1 cellular context compared by ENCODE assay signal in the genomic region with DNA sequence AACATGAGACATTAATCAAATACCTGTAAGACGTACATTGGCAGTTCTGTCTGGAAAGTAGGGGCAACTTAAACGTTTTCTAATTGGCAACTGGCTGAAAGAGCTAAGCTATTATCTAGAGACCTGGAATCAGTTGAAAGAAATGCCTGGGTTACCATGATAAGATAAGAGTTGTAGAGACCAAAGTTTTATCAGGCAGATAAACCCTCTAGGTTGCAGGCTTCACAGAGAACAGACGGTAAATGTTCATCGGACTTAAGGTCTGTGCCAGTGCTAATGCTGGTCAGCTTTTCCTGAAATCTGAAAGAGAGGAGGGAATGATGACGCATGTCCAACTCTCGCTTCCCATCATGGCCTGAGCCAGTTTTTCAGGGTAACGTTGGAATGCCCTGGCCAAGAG.
TF ChIP-seq lines count a peak whose summit lies in the region.

No MANE protein-coding gene starts in this region.

TF ChIP-seq in K562, 482 proteins besides CTCF, POLR2A, EP300 and RAD21:
- TF ChIP-seq CBFA2T2 (conservative IDR thresholded peaks at IDR 0.05) (peak; percentile 30; the same call in 1 of the 2 replicates), CBFA2T3 (IDR thresholded peaks at IDR 0.05) (peak; percentile 67), MED1 (CRISPR knock-in tag; IDR thresholded peaks at IDR 0.05; ENCODE audit: borderline replicate concordance) (no peak), SOX6 (IDR thresholded peaks at IDR 0.05) (peak; percentile 64), LARP7 (IDR thresholded peaks at IDR 0.05) (no peak), CCNT2 (IDR thresholded peaks at IDR 0.05; ENCODE audit: borderline replicate concordance, extremely low read depth, insufficient read length, low read depth, low read length) (peak; percentile 37), ZFP30 (CRISPR knock-in tag; IDR thresholded peaks at IDR 0.05; ENCODE audit: borderline replicate concordance) (no peak), GTF2A2 (tag; IDR thresholded peaks at IDR 0.05) (no peak), POLR2H (tag; IDR thresholded peaks at IDR 0.05; ENCODE audit: low read depth) (no peak), ZNF76 (CRISPR knock-in tag; IDR thresholded peaks at IDR 0.05; ENCODE audit: borderline replicate concordance) (no peak), CHAMP1 (IDR thresholded peaks at IDR 0.05) (no peak), ZNF436 (CRISPR knock-in tag; IDR thresholded peaks at IDR 0.05) (no peak), NCOR1 (IDR thresholded peaks at IDR 0.05) (no peak), RBFOX2 (IDR thresholded peaks at IDR 0.05; ENCODE audit: low read depth, low read length) (no peak), RBM39 (optimal IDR thresholded peaks at IDR 0.05; ENCODE audit: low read depth, low read length) (no peak), RCOR1 (IDR thresholded peaks at IDR 0.05; ENCODE audit: borderline replicate concordance in 1 of 2, low read depth in 2 of 2, low read length in 2 of 2) (peak in 1 of 2 experiments; percentile 63; a peak in 2 of 4 replicates), ZNF655 (CRISPR knock-in tag; IDR thresholded peaks at IDR 0.05) (no peak), DPF2 (IDR thresholded peaks at IDR 0.05) (0 out of 2 replicates have a peak, but pooled peaks have one; percentile 21), JUND (IDR thresholded peaks at IDR 0.05; ENCODE audit: borderline replicate concordance, low read depth, low read length) (peak; percentile 1; the same call in 1 of the 2 replicates), JUND (tag; IDR thresholded peaks at IDR 0.05; ENCODE audit: borderline replicate concordance, low read depth, low read length) (no peak), CTBP1 (IDR thresholded peaks at IDR 0.05; ENCODE audit: borderline replicate concordance) (peak; percentile 41; the same call in 1 of the 2 replicates), HES1 (IDR thresholded peaks at IDR 0.05; ENCODE audit: low read depth) (0 out of 2 replicates have a peak, but pooled peaks have one; percentile 22), TCF7L2 (IDR thresholded peaks at IDR 0.05; ENCODE audit: low read depth, low read length) (no peak), E2F3 (CRISPR knock-in tag; IDR thresholded peaks at IDR 0.05) (no peak), ZEB2 (IDR thresholded peaks at IDR 0.05) (0 out of 2 replicates have a peak, but pooled peaks have one; percentile 23), MLX (CRISPR knock-in tag; conservative IDR thresholded peaks at IDR 0.05) (no peak), PPARD (CRISPR knock-in tag; IDR thresholded peaks at IDR 0.05) (no peak), ZKSCAN8 (CRISPR knock-in tag; IDR thresholded peaks at IDR 0.05) (no peak), SMARCE1 (IDR thresholded peaks at IDR 0.05) (peak; percentile 75; the same call in 1 of the 2 replicates), ARHGAP35 (IDR thresholded peaks at IDR 0.05; ENCODE audit: partially characterized antibody) (no peak), TEAD4 (IDR thresholded peaks at IDR 0.05; ENCODE audit: low read length) (peak; percentile 72), TEAD4 (CRISPR knock-in tag; IDR thresholded peaks at IDR 0.05; ENCODE audit: borderline replicate concordance) (no peak), ZNF263 (CRISPR knock-in tag; IDR thresholded peaks at IDR 0.05; ENCODE audit: borderline replicate concordance) (no peak), ZNF511 (CRISPR knock-in tag; IDR thresholded peaks at IDR 0.05) (no peak), CLOCK (CRISPR knock-in tag; IDR thresholded peaks at IDR 0.05; ENCODE audit: borderline replicate concordance) (no peak), MEIS2 (IDR thresholded peaks at IDR 0.05; ENCODE audit: partially characterized antibody) (peak; percentile 25), ZNF75A (CRISPR knock-in tag; IDR thresholded peaks at IDR 0.05) (no peak), KLF16 (IDR thresholded peaks at IDR 0.05) (peak; percentile 58; the same call in 1 of the 2 replicates), GMEB1 (CRISPR knock-in tag; IDR thresholded peaks at IDR 0.05) (no peak), JUNB (CRISPR knock-in tag; conservative IDR thresholded peaks at IDR 0.05) (no peak), KAT8 (IDR thresholded peaks at IDR 0.05; ENCODE audit: low read depth) (no peak), HSF4 (CRISPR knock-in tag; IDR thresholded peaks at IDR 0.05; ENCODE audit: borderline replicate concordance) (no peak), HIVEP1 (CRISPR knock-in tag; IDR thresholded peaks at IDR 0.05) (no peak), TAL1 (IDR thresholded peaks at IDR 0.05) (peak; percentile 65), FOXM1 (IDR thresholded peaks at IDR 0.05; ENCODE audit: low read depth) (peak; percentile 18; the same call in 1 of the 2 replicates), FOXM1 (CRISPR knock-in tag; IDR thresholded peaks at IDR 0.05; ENCODE audit: low read depth) (no peak), NR2C1 (IDR thresholded peaks at IDR 0.05) (no peak), NR2C1 (tag; IDR thresholded peaks at IDR 0.05) (no peak), CBX3 (IDR thresholded peaks at IDR 0.05; ENCODE audit: borderline replicate concordance in 1 of 2, low read length in 2 of 2) (no peak), ZNF121 (CRISPR knock-in tag; conservative IDR thresholded peaks at IDR 0.05) (no peak), LCOR (CRISPR knock-in tag; IDR thresholded peaks at IDR 0.05) (no peak), YBX1 (IDR thresholded peaks at IDR 0.05) (no peak), ARID1B (IDR thresholded peaks at IDR 0.05) (peak; percentile 82)
- TF ChIP-seq, protein P1, sequence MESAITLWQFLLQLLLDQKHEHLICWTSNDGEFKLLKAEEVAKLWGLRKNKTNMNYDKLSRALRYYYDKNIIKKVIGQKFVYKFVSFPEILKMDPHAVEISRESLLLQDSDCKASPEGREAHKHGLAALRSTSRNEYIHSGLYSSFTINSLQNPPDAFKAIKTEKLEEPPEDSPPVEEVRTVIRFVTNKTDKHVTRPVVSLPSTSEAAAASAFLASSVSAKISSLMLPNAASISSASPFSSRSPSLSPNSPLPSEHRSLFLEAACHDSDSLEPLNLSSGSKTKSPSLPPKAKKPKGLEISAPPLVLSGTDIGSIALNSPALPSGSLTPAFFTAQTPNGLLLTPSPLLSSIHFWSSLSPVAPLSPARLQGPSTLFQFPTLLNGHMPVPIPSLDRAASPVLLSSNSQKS (CRISPR knock-in tag; IDR thresholded peaks at IDR 0.05): no peak
- TF ChIP-seq, protein P2, sequence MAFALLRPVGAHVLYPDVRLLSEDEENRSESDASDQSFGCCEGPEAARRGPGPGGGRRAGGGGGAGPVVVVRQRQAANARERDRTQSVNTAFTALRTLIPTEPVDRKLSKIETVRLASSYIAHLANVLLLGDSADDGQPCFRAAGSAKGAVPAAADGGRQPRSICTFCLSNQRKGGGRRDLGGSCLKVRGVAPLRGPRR (CRISPR knock-in tag; IDR thresholded peaks at IDR 0.05): no peak
- TF ChIP-seq, protein P3, sequence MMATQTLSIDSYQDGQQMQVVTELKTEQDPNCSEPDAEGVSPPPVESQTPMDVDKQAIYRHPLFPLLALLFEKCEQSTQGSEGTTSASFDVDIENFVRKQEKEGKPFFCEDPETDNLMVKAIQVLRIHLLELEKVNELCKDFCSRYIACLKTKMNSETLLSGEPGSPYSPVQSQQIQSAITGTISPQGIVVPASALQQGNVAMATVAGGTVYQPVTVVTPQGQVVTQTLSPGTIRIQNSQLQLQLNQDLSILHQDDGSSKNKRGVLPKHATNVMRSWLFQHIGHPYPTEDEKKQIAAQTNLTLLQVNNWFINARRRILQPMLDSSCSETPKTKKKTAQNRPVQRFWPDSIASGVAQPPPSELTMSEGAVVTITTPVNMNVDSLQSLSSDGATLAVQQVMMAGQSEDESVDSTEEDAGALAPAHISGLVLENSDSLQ (IDR thresholded peaks at IDR 0.05): peak; percentile 7; the same call in 1 of the 2 replicates
TF ChIP-seq in K562: peak in this region for 18.
